ENCODE assay signal across 9 cellular contexts in the genomic region with DNA sequence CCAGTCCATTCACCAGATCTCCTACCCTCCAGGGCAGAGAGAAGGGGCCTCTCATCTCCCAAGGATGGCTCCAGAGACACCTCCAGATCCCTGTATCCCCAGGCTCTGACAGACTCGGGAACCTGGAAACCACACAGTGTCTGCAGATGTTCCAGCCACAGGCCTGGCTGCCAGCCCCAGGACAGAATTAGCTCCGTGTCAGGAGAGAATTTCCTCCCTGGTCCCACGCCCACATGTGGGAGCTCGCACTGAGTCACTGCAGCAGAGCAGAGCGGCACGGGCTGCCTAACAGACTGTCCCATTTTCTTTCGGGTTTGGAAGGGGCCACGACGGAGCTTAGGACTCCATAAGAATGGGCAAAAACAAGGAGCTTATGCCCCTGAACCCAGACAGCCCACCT. TPM values are rescaled to one million over a fixed set of nuclear protein-coding genes. Genes with fewer than 3 reads are reported as not detected.
DNase-seq lines count a peak whose midpoint lies in the region; ATAC-seq and TF ChIP-seq lines count a peak whose summit lies in the region.
"Had no signal": no experiment of that assay in that cellular context is flagged by ENCODE, and none has a peak within 500 bp of the region (broad histone marks: within the 10 kb centered on the region; RNA-seq: fewer than 3 reads in every experiment).

No MANE protein-coding gene starts in this region.

- H3K4me3 ChIP-seq in NB4 (ENCODE audit: low read depth, low read length) (no peak overlapping the region), esophagus squamous epithelium (peak overlapping the region in 2 of 4 donors; percentile 2 to 6), Karpas-422 (ENCODE audit: low read length) (no peak overlapping the region)

- H3K27ac Mint-ChIP-seq in nephron progenitor cell = peak overlapping the region; percentile 96
- H3K27ac Mint-ChIP-seq: activated T-cell treated with anti-CD3 and anti-CD28 coated beads, Interleukin-2, amount 50 U/mL, for 72 hours had no signal

- H3K27ac ChIP-seq in esophagus squamous epithelium (peak overlapping the region; percentile 25 to 83 (median 69)), Karpas-422 (ENCODE audit: low read length) (no peak overlapping the region)

- H3K4me1 Mint-ChIP-seq in nephron progenitor cell = peaks cover 74% of the 10 kb centered on the region

- H3K36me3 ChIP-seq in esophagus squamous epithelium = no peaks in the 10 kb centered on the region
- H3K36me3 ChIP-seq in Karpas-422 (ENCODE audit: insufficient read depth, low read length) = no peaks in the 10 kb centered on the region

- H2AFZ ChIP-seq in Karpas-422 (ENCODE audit: low read length) = no peak overlapping the region

- H3K79me2 ChIP-seq in Karpas-422 (ENCODE audit: low read length) = no peaks in the 10 kb centered on the region

- no peak for ATAC-seq in HG03439 (IDR thresholded peaks at IDR 0.05; ENCODE audit: unreplicated experiment)

- 17% methylated on average over 5 of the region's 9 CpGs; no CpG with 5 or more reads in 1 of the 2 donors for WGBS in esophagus squamous epithelium, 2 donors

- H3K9me3 Mint-ChIP-seq in nephron progenitor cell = no peaks in the 10 kb centered on the region
- H3K9me3 Mint-ChIP-seq: activated T-cell treated with anti-CD3 and anti-CD28 coated beads, Interleukin-2, amount 50 U/mL, for 72 hours had no signal

- DNase-seq in AG09319 (ENCODE audit: extremely low read depth, low read depth) (peak; percentile 75), NB4 (ENCODE audit: low read depth) (peak; percentile 68), esophagus squamous epithelium (lab: John Stamatoyannopoulos, UW) (no peak), nephron progenitor cell (no peak), GF-D8 (lab: John Stamatoyannopoulos, UW) (no peak), SK-N-DZ (ENCODE audit: low spot score) (no peak), Karpas-422 (no peak)

- H3K9me3 ChIP-seq in esophagus squamous epithelium = no peaks in the 10 kb centered on the region
- H3K9me3 ChIP-seq in Karpas-422 (ENCODE audit: low read length) = no peaks in the 10 kb centered on the region

- no peak overlapping the region for H3K4me2 ChIP-seq in Karpas-422 (ENCODE audit: low read depth, low read length, poor library complexity, severe bottlenecking)

- TF ChIP-seq POLR2A in NB4 (IDR thresholded peaks at IDR 0.05; ENCODE audit: extremely low read depth, insufficient read length) (no peak), esophagus squamous epithelium (IDR thresholded peaks at IDR 0.05) (peak in 1 of 4 donors; percentile 19)

- H3K9me2 ChIP-seq in Karpas-422 (replicated peaks; ENCODE audit: insufficient read depth, low read length) = no peaks in the 10 kb centered on the region

- no peaks in the 10 kb centered on the region for H4K20me1 ChIP-seq in Karpas-422 (ENCODE audit: insufficient read depth, low read depth, low read length)

- H3K36me3 Mint-ChIP-seq in nephron progenitor cell (ENCODE audit: low read depth) = no peaks in the 10 kb centered on the region

- intact Hi-C loops in esophagus squamous epithelium (cut with DNase I) = no loop called here

- TF ChIP-seq CTCF in AG09319 (IDR thresholded peaks at IDR 0.05; ENCODE audit: low read depth, low read length) (no peak), NB4 (IDR thresholded peaks at IDR 0.05; ENCODE audit: low read depth, low read length) (no peak), esophagus squamous epithelium (IDR thresholded peaks at IDR 0.05) (no peak), nephron progenitor cell (IDR thresholded peaks at IDR 0.05) (no peak)

- H3K4me1 ChIP-seq in esophagus squamous epithelium (peaks cover 21 to 76% (median 48%) of the 10 kb centered on the region in 3 donors), Karpas-422 (ENCODE audit: low read length) (no peaks in the 10 kb centered on the region)

- H3K4me3 Mint-ChIP-seq in nephron progenitor cell = no peak overlapping the region

- no peak overlapping the region for H3K9ac ChIP-seq in Karpas-422 (ENCODE audit: low read length)

- peaks cover 12% of the 10 kb centered on the region for H3K27me3 Mint-ChIP-seq in nephron progenitor cell (ENCODE audit: low read depth, poor library complexity)

- H3K27me3 ChIP-seq in esophagus squamous epithelium (peaks cover 0 to 47% (median 0%) of the 10 kb centered on the region in 4 donors), Karpas-422 (ENCODE audit: low read length) (no peaks in the 10 kb centered on the region)

RNA-seq across cellular contexts. Expression of a gene that starts 33.6 kb away (rescaled TPM):
- total RNA-seq in esophagus squamous epithelium = 1 to 10 TPM in 2 of 4 donors, under 1 TPM in 2; 0.19 to 5.7 (median 2.5) TPM
- polyA plus RNA-seq in SK-N-DZ (2014; cell fraction: cytosol; rRNA removed) = not detected in 2 replicates
- polyA plus RNA-seq in SK-N-DZ (2014; cell fraction: nucleus; rRNA removed) = not detected in 2 replicates
- not detected in 2 replicates for total RNA-seq in Karpas-422 (2014; rRNA removed; shearing (Covaris generic); ENCODE audit: low replicate concordance)
- total RNA-seq: activated T-cell treated with anti-CD3 and anti-CD28 coated beads, Interleukin-2, amount 50 U/mL, for 72 hours had no signal

Comparison
In these comparisons a context has a peak if more than half of its experiments do, and no peak if none do; other contexts are left out.
1. DNase-seq: peak in AG09319 (single experiment) and NB4 (single experiment); none in esophagus squamous epithelium (single experiment), nephron progenitor cell (single experiment), GF-D8 (single experiment), SK-N-DZ (single experiment) and Karpas-422 (single experiment).